ENCODE assay signal across 8 cellular contexts in genomic region chr15:65028921-65029735, GRCh38. TPM values are rescaled to one million over a fixed set of nuclear protein-coding genes. Genes with fewer than 3 reads are reported as not detected.
A peak's percentile ranks its signal among the peaks of the same experiment; 100 is the strongest.
DNase-seq lines count a peak whose midpoint lies in the region; ATAC-seq and TF ChIP-seq lines count a peak whose summit lies in the region.

MTFMT (minus strand) TSS chr15:65029639; CDS start chr15:65029613, 26 bp downstream.

- intact Hi-C loops in left ventricle myocardium inferior (cut with micrococcal nuclease), result no loop called here
- intact Hi-C loops in prostate gland (cut with DNase I), result no loop called here
- intact Hi-C loops in upper lobe of right lung (cut with DNase I), result no loop called here

- peak; percentile 18 for DNase-seq in GF-D8 (lab: John Stamatoyannopoulos, UW)
- peak; percentile 98 for DNase-seq in H7
- DNase-seq in NB4 (ENCODE audit: low read depth), result peak; percentile 88
- peak; percentile 72 for DNase-seq in amniotic stem cell (lab: John Stamatoyannopoulos, UW)
- DNase-seq in left ventricle myocardium inferior, result peak; percentile 94
- DNase-seq in prostate gland (ENCODE audit: low spot score), result peak; percentile 87
- peak; percentile 97 for DNase-seq in upper lobe of right lung

- H3K27me3 ChIP-seq in H7 (ENCODE audit: control insufficient read depth, insufficient read depth, low read length), result no peaks in the 10 kb centered on the region
- H3K27me3 ChIP-seq in left ventricle myocardium inferior (ENCODE audit: low read depth), result no peaks in the 10 kb centered on the region
- H3K27me3 ChIP-seq in prostate gland (replicated peaks; ENCODE audit: insufficient read depth), result no peaks in the 10 kb centered on the region
- H3K27me3 ChIP-seq in upper lobe of right lung, result no peaks in the 10 kb centered on the region

- peaks cover 15% of the 10 kb centered on the region for H3K36me3 Mint-ChIP-seq in T-helper 1 cell treated with Interleukin-12 subunit alpha and Interleukin-12 subunit beta and Interleukin-4 antibody, amounts not matched to agents 30 μg/mL and 1 μg/mL, for 36 hours (ENCODE audit: low read depth)

- H3K4me3 ChIP-seq in H7 (ENCODE audit: insufficient read depth, low read depth, low read length), result peak within 1 kb of the TSS; percentile 92
- peak within 1 kb of the TSS; percentile 92 for H3K4me3 ChIP-seq in NB4 (ENCODE audit: low read depth, low read length)
- peak within 1 kb of the TSS; percentile 80 for H3K4me3 ChIP-seq in left ventricle myocardium inferior
- peak within 1 kb of the TSS; percentile 86 to 87 for H3K4me3 ChIP-seq in prostate gland
- H3K4me3 ChIP-seq in upper lobe of right lung, result peak within 1 kb of the TSS; percentile 99

- H3K9me3 ChIP-seq in left ventricle myocardium inferior (replicated peaks), result no peaks in the 10 kb centered on the region
- no peaks in the 10 kb centered on the region for H3K9me3 ChIP-seq in prostate gland
- H3K9me3 ChIP-seq in upper lobe of right lung, result no peaks in the 10 kb centered on the region

- TF ChIP-seq CTCF in NB4 (IDR thresholded peaks at IDR 0.05; ENCODE audit: low read depth, low read length) (no peak), left ventricle myocardium inferior (IDR thresholded peaks at IDR 0.05; ENCODE audit: borderline replicate concordance) (no peak), prostate gland (IDR thresholded peaks at IDR 0.05) (peak in 2 of 4 experiments; percentile 27 to 29), upper lobe of right lung (IDR thresholded peaks at IDR 0.05) (no peak)

- TF ChIP-seq POLR2A in NB4 (IDR thresholded peaks at IDR 0.05; ENCODE audit: extremely low read depth, insufficient read length) (peak; percentile 98), prostate gland (IDR thresholded peaks at IDR 0.05) (peak; percentile 95)

- peaks cover 12% of the 10 kb centered on the region for H3K4me1 Mint-ChIP-seq in T-helper 1 cell treated with Interleukin-12 subunit alpha and Interleukin-12 subunit beta and Interleukin-4 antibody, amounts not matched to agents 30 μg/mL and 1 μg/mL, for 36 hours (ENCODE audit: low read depth)

- H3K4me3 Mint-ChIP-seq in T-helper 1 cell treated with Interleukin-12 subunit alpha and Interleukin-12 subunit beta and Interleukin-4 antibody, amounts not matched to agents 30 μg/mL and 1 μg/mL, for 36 hours, result peak within 1 kb of the TSS; percentile 97

- ATAC-seq in upper lobe of right lung, result peak; percentile 96

- peak within 1 kb of the TSS; percentile 86 for H3K27ac Mint-ChIP-seq in T-helper 1 cell treated with Interleukin-12 subunit alpha and Interleukin-12 subunit beta and Interleukin-4 antibody, amounts not matched to agents 30 μg/mL and 1 μg/mL, for 36 hours

- H3K27me3 Mint-ChIP-seq in T-helper 1 cell treated with Interleukin-12 subunit alpha and Interleukin-12 subunit beta and Interleukin-4 antibody, amounts not matched to agents 30 μg/mL and 1 μg/mL, for 36 hours (ENCODE audit: low read depth), result peaks cover 22% of the 10 kb centered on the region

- peak within 1 kb of the TSS; percentile 86 for H3K27ac ChIP-seq in left ventricle myocardium inferior (replicated peaks)
- H3K27ac ChIP-seq in prostate gland, result peak within 1 kb of the TSS; percentile 70 to 71
- H3K27ac ChIP-seq in upper lobe of right lung, result peak within 1 kb of the TSS; percentile 82

- under 1% methylated on average over 73 of the region's 73 CpGs for whole genome bisulfite sequencing in prostate gland

- no peaks in the 10 kb centered on the region for H3K9me3 Mint-ChIP-seq in T-helper 1 cell treated with Interleukin-12 subunit alpha and Interleukin-12 subunit beta and Interleukin-4 antibody, amounts not matched to agents 30 μg/mL and 1 μg/mL, for 36 hours

- H3K36me3 ChIP-seq in H7 (replicated peaks; ENCODE audit: control insufficient read depth, insufficient read depth, low read length), result no peaks in the 10 kb centered on the region; the same call in 1 of the 2 replicates
- H3K36me3 ChIP-seq in left ventricle myocardium inferior, result peaks cover 20% of the 10 kb centered on the region
- H3K36me3 ChIP-seq in prostate gland, result no peaks in the 10 kb centered on the region
- peaks cover 25% of the 10 kb centered on the region for H3K36me3 ChIP-seq in upper lobe of right lung

- H3K4me1 ChIP-seq in left ventricle myocardium inferior (peaks cover 20% of the 10 kb centered on the region), prostate gland (replicated peaks) (peaks cover 6% of the 10 kb centered on the region), upper lobe of right lung (peaks cover 18% of the 10 kb centered on the region)

RNA-seq across cellular contexts. Expression of gene MTFMT, which starts in this region (rescaled TPM):
- total RNA-seq in H7 (2014; rRNA removed; shearing (Covaris generic)), result 28.2 and 32.3 TPM in 2 replicates
- total RNA-seq in left ventricle myocardium inferior, result 18.6 TPM
- 10 to 100 TPM; 31.0 to 37.9 TPM for total RNA-seq in prostate gland
- 13.7 TPM for total RNA-seq in upper lobe of right lung

Comparison
In these comparisons a context has a peak if more than half of its experiments do, and no peak if none do; other contexts are left out.
1. Peak in every context shown above with its lines: DNase-seq, ATAC-seq, H3K4me3 ChIP-seq and H3K27ac ChIP-seq.
2. DNase-seq: peak in every context shown above with its lines; median percentile 98 in H7; 97 in upper lobe of right lung; 94 in left ventricle myocardium inferior; 88 in NB4; 87 in prostate gland; 72 in amniotic stem cell; 18 in GF-D8.